ENCODE assay signal across 32 cellular contexts in genomic region chr4:71065991-71066390, GRCh38.
"Had no signal": no experiment of that assay in that cellular context is flagged by ENCODE, and none has a peak within 500 bp of the region (broad histone marks: within the 10 kb centered on the region; RNA-seq: fewer than 3 reads in every experiment).

No MANE protein-coding gene starts in this region.

- H3K4me3 ChIP-seq: ascending aorta, cardiac muscle cell had no signal

- H3K27ac ChIP-seq: ascending aorta, cardiac muscle cell, WERI-Rb-1 had no signal

- FAIRE-seq: bronchial epithelial cell, TTC549 had no signal

- H3K27me3 ChIP-seq: ascending aorta, cardiac muscle cell had no signal

- ATAC-seq: activated CD4-positive, alpha-beta T cell treated with anti-CD3 and anti-CD28 coated beads for 36 hours; activated CD4-positive, CD25-positive, alpha-beta regulatory T cell treated with anti-CD3 and anti-CD28 coated beads, Interleukin-2, amount 50 U/mL, for 24 hours; activated CD8-positive, alpha-beta memory T cell treated with anti-CD3 and anti-CD28 coated beads, Interleukin-2, amount 10 ng/mL, durations not matched to agents 7 days and 5 days; activated CD8-positive, alpha-beta T cell treated with anti-CD3 and anti-CD28 coated beads, Interleukin-2, amount 10 ng/mL, durations not matched to agents 7 days and 5 days; activated naive CD8-positive, alpha-beta T cell treated with anti-CD3 and anti-CD28 coated beads, Interleukin-2, amount 50 U/mL, for 24 hours; WTC11 had no signal

- H3K36me3 ChIP-seq: ascending aorta, cardiac muscle cell, WERI-Rb-1 had no signal

- DNase-seq: activated CD4-positive, alpha-beta memory T cell treated with anti-CD3 and anti-CD28 coated beads, Interleukin-2, amount 10 ng/mL, durations not matched to agents 7 days and 5 days; activated CD4-positive, alpha-beta T cell treated with anti-CD3 and anti-CD28 coated beads for 1 hour; activated CD4-positive, alpha-beta T cell treated with anti-CD3 and anti-CD28 coated beads for 36 hours; activated CD4-positive, alpha-beta T cell treated with anti-CD3 and anti-CD28 coated beads for 48 hours; activated CD4-positive, alpha-beta T cell treated with anti-CD3 and anti-CD28 coated beads, Interleukin-2, amount 10 ng/mL, durations not matched to agents 7 days and 5 days; activated CD4-positive, alpha-beta T cell treated with anti-CD3 and anti-CD28 coated beads, Interleukin-2, amount 50 U/mL, for 48 hours; activated CD4-positive, CD25-positive, alpha-beta regulatory T cell; activated CD8-positive, alpha-beta memory T cell treated with anti-CD3 and anti-CD28 coated beads for 24 hours; activated CD8-positive, alpha-beta memory T cell treated with anti-CD3 and anti-CD28 coated beads, Interleukin-2, amount 10 ng/mL, durations not matched to agents 7 days and 5 days; activated CD8-positive, alpha-beta memory T cell treated with anti-CD3 and anti-CD28 coated beads, Interleukin-2, amount 50 U/mL, for 48 hours; activated CD8-positive, alpha-beta T cell treated with anti-CD3 and anti-CD28 coated beads, Interleukin-2, amount 10 ng/mL, durations not matched to agents 7 days and 5 days; activated effector memory CD4-positive, alpha-beta T cell treated with Interleukin-2 at 50 U/mL for 16 hours; activated gamma-delta T cell; activated naive CD4-positive, alpha-beta T cell treated with anti-CD3 and anti-CD28 coated beads, Interleukin-2, amount 10 ng/mL, durations not matched to agents 7 days and 5 days; activated naive CD4-positive, alpha-beta T cell treated with Interleukin-2 at 50 U/mL for 16 hours; activated naive CD8-positive, alpha-beta T cell treated with anti-CD3 and anti-CD28 coated beads, Interleukin-2, amount 10 ng/mL, durations not matched to agents 7 days and 5 days; activated naive CD8-positive, alpha-beta T cell treated with anti-CD3 and anti-CD28 coated beads, Interleukin-2, amount 50 U/mL, for 24 hours; activated T-cell treated with anti-CD3 and anti-CD28 coated beads, Interleukin-2, amount 50 U/mL, for 24 hours; activated T-cell treated with anti-CD3 and anti-CD28 coated beads, Interleukin-2, amount 50 U/mL, for 48 hours; amygdala; anterior cingulate cortex; caudate nucleus; cerebellar nuclear complex; T-helper 2 cell; T-helper 9 cell; WERI-Rb-1 had no signal

- H3K4me1 ChIP-seq: ascending aorta had no signal

- H3K9me3 ChIP-seq: ascending aorta had no signal
